Comparison of ENCODE assay signal across 11 cellular contexts in the genomic region with DNA sequence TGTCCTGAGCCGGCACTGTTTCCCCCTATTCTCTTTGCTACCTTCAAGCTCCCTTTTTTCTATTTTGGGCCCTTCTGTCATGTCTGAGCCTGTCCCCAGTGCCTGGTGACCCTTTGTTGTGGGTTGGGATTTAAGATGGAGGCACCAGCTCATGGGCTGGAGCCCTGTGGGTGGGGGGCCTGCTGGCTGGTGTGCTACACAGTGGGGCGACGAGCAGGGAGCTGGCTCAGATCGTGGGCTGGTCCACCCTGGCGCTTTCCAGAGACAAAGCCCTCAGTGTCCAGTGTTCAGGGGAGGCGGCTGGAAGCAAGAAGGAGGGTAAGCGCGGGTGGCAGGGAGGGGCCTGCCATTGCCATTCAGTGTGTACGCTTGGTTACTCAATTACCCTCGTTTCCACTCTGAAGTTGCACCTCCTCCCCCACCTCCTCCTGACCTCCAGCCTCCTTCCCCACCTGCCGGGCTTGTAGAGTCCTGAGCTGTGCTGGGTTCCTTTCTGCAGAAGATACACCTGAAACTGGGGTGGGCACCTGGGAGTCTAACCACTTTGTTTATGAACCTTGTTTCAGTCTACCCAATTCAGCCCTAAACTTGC. TPM values are rescaled to one million over a fixed set of nuclear protein-coding genes. Genes with fewer than 3 reads are reported as not detected.
DNase-seq lines count a peak whose midpoint lies in the region; ATAC-seq, FAIRE-seq and TF ChIP-seq lines count a peak whose summit lies in the region.
"Had no signal": no experiment of that assay in that cellular context is flagged by ENCODE, and none has a peak within 500 bp of the region (broad histone marks: within the 10 kb centered on the region; RNA-seq: fewer than 3 reads in every experiment).

No MANE protein-coding gene starts in this region.

- H3K4me1 Mint-ChIP-seq in H9, result peaks cover 55 to 62% of the 10 kb centered on the region in 2 experiments

- H3K79me1 ChIP-seq in H9 (ENCODE audit: insufficient read depth, low read depth, low read length, poor library complexity, severe bottlenecking), result no peaks in the 10 kb centered on the region

- ATAC-seq in HG02642 (IDR thresholded peaks at IDR 0.05; ENCODE audit: poor library complexity, unreplicated experiment), result no peak

- no peak overlapping the region for H3K9ac ChIP-seq in H9 (ENCODE audit: extremely low read depth, insufficient read length, low read length)

- no peak for TF ChIP-seq CTCF in H9 (conservative IDR thresholded peaks at IDR 0.05)
- no peak for TF ChIP-seq CTCF in GM10266 (IDR thresholded peaks at IDR 0.05; ENCODE audit: control insufficient read depth, insufficient read depth, low read depth, missing control alignments)

- no peak overlapping the region for H2BK15ac ChIP-seq in H9 (ENCODE audit: low read depth, low read length)

- H2BK12ac ChIP-seq in H9 (ENCODE audit: insufficient read length, low read depth, low read length), result no peak overlapping the region

- no peak overlapping the region for H4K91ac ChIP-seq in H9 (ENCODE audit: insufficient read length, low read depth, low read length)

- FAIRE-seq in urothelium cell line (lab: Jason Lieb, UNC), result no peak
- FAIRE-seq: endometrium had no signal

- DNase-seq in H9, result no peak
- DNase-seq in SJCRH30, result peak; percentile 63 to 73
- DNase-seq in hypothalamus (lab: John Stamatoyannopoulos, UW), result peak in 43 of 51 donors; percentile 29 to 92 (median 79)
- peak; percentile 95 for DNase-seq in putamen (ENCODE audit: low spot score)
- no peak for DNase-seq in urothelium cell line (ENCODE audit: low spot score)
- DNase-seq in GM10266 (ENCODE audit: extremely low spot score), result no peak
- DNase-seq in NCI-H2107 treated with DMSO at 0.1 percent for 48 hours (lab: John Stamatoyannopoulos, UW; ENCODE audit: unreplicated experiment), result no peak
- DNase-seq: activated T-cell treated with anti-CD3 and anti-CD28 coated beads for 4 hours had no signal

- no peaks in the 10 kb centered on the region for H3K27me3 Mint-ChIP-seq in H9 (ENCODE audit: low read depth)

- no peaks in the 10 kb centered on the region for H3K9me3 Mint-ChIP-seq in H9

- H3K27me3 ChIP-seq in H9 (ENCODE audit: insufficient read depth, low read length) (no peaks in the 10 kb centered on the region), SJCRH30 (no peaks in the 10 kb centered on the region)

- H3K27ac ChIP-seq in H9 (ENCODE audit: insufficient read length, low read depth, low read length), result no peak overlapping the region
- peak overlapping the region; percentile 22; the same call in 1 of the 2 replicates for H3K27ac ChIP-seq in SJCRH30

- H3K27ac Mint-ChIP-seq in H9, result peak overlapping the region in 2 of 3 experiments; percentile 50 to 83; a peak in 4 of 7 replicates

- H3K4me3 Mint-ChIP-seq in H9, result no peak overlapping the region; a peak in 2 of 5 replicates

- no peak overlapping the region for H2AFZ ChIP-seq in H9 (ENCODE audit: low read length)

- H3K36me3 Mint-ChIP-seq in H9 (ENCODE audit: insufficient read depth in 1 of 3, low read depth in 3 of 3), result no peaks in the 10 kb centered on the region

- H3K23me2 ChIP-seq in H9 (ENCODE audit: insufficient read length, low read depth, low read length, poor library complexity, severe bottlenecking), result no peaks in the 10 kb centered on the region

- H3T11ph ChIP-seq in H9 (ENCODE audit: low read length), result no peak overlapping the region

- WGBS in H9 (ENCODE audit: extremely low coverage, insufficient read length, low lambda C conversion rate), result no CpG with 5 or more reads among the region's 11 CpGs

- H3K4ac ChIP-seq in H9 (ENCODE audit: low read depth, low read length), result no peak overlapping the region

- H3K4me3 ChIP-seq in SJCRH30, result no peak overlapping the region; the same call in 1 of the 2 replicates
- H3K4me3 ChIP-seq: lung had no signal

- no peaks in the 10 kb centered on the region for H4K20me1 ChIP-seq in H9 (ENCODE audit: control insufficient read depth, insufficient read depth, insufficient read length)

- peak overlapping the region; percentile 79 for H3K14ac ChIP-seq in H9 (ENCODE audit: insufficient read depth, low read length)

- no peak overlapping the region for H2BK20ac ChIP-seq in H9 (ENCODE audit: low read depth, low read length, poor library complexity, severe bottlenecking)

- no peak overlapping the region for H2AK5ac ChIP-seq in H9 (ENCODE audit: insufficient read length, low read length)

- no peaks in the 10 kb centered on the region for H3K79me2 ChIP-seq in H9 (ENCODE audit: insufficient read depth, low read length)

- H3K4me1 ChIP-seq in H9 (ENCODE audit: insufficient read depth, low read length) (peaks cover 8% of the 10 kb centered on the region; the same call in 1 of the 2 replicates), SJCRH30 (peaks cover 50% of the 10 kb centered on the region)

- 0 out of 2 replicates have a peak, but pooled peaks cover 8% of the 10 kb centered on the region for H3K36me3 ChIP-seq in SJCRH30

- H3K56ac ChIP-seq in H9 (ENCODE audit: insufficient read length, low read depth, low read length), result no peak overlapping the region

- no peak overlapping the region for H4K8ac ChIP-seq in H9 (replicated peaks; ENCODE audit: insufficient read length, low read depth, low read length)

- H3K18ac ChIP-seq in H9 (ENCODE audit: insufficient read length, low read depth, low read length), result peak overlapping the region; percentile 54

- no peak overlapping the region for H3K4me2 ChIP-seq in H9 (ENCODE audit: insufficient read depth, insufficient read length, low read length)

- H2BK120ac ChIP-seq in H9 (ENCODE audit: low read depth, low read length, poor library complexity, severe bottlenecking), result no peak overlapping the region

- H4K5ac ChIP-seq in H9 (ENCODE audit: insufficient read length, low read depth, low read length), result no peak overlapping the region

- H3K9me3 ChIP-seq in H9 (ENCODE audit: control insufficient read depth, low read depth, low read length) (no peaks in the 10 kb centered on the region), SJCRH30 (replicated peaks) (no peaks in the 10 kb centered on the region)

- no peak overlapping the region for H3K23ac ChIP-seq in H9 (ENCODE audit: insufficient read length, low read depth, low read length)

- no peak overlapping the region for H2BK5ac ChIP-seq in H9 (ENCODE audit: insufficient read length, low read length)

RNA-seq across cellular contexts. Expression of gene MVB12B, which starts 49.8 kb away (rescaled TPM):
- 5.8 and 7.1 TPM in 2 replicates for total RNA-seq in H9 (2021)
- 19.5 and 21.9 TPM in 2 replicates for total RNA-seq in SJCRH30 (2014; rRNA removed; shearing (Covaris generic))

Comparison
In these comparisons a context has a peak if more than half of its experiments do, and no peak if none do; other contexts are left out.
1. DNase-seq: peak in SJCRH30 (2 of 2), hypothalamus (43 of 51) and putamen (single experiment); none in H9 (single experiment), urothelium cell line (single experiment), GM10266 (single experiment) and NCI-H2107 treated with DMSO at 0.1 percent for 48 hours (single experiment).